ENCODE assay signal across 8 cellular contexts in the genomic region with DNA sequence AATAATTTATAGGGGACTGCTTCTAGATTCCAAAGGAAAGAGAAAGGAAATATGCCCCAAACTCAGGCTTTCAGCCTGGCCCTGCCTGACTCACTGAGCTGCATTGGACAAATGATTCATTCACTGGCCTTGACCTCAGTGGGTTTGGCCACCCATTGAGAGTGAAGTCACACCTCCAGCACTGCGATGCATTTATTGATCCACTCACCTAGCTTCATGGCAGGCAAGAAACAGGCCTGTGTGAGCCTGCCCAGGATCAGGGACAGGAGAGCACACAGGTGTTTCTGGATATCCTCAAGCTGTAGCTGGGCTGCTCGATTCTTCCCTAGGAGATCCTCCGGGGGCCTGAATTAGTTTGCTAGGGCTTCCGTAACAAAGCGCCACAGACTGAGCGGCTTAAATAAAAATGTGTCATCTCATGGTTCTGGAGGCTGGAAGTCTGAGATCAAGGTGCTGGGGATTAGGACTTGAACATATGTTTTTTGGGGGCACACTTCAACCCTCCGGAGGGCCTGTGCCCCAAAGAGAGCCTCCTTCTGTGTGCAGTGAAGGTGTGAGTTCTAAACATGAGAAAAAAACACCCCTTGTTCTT. TPM values are rescaled to one million over a fixed set of nuclear protein-coding genes. Genes with fewer than 3 reads are reported as not detected.
DNase-seq lines count a peak whose midpoint lies in the region; ATAC-seq and TF ChIP-seq lines count a peak whose summit lies in the region.

No MANE protein-coding gene starts in this region.

- H3K4me1 ChIP-seq in SJCRH30 (peaks cover 28% of the 10 kb centered on the region), fibroblast of lung (ENCODE audit: control insufficient read depth, extremely low read depth, insufficient read depth, low read length) (peaks cover 32% of the 10 kb centered on the region)

- H3K27ac ChIP-seq in SJCRH30 = peak overlapping the region; percentile 40; the same call in 1 of the 2 replicates
- H3K27ac ChIP-seq in fibroblast of lung (ENCODE audit: insufficient read depth, low read length) = peak overlapping the region; percentile 80
- H3K27ac ChIP-seq in skin epidermis = peak overlapping the region; percentile 15 to 100 (median 81)
- H3K27ac ChIP-seq in substantia nigra (ENCODE audit: low read depth, low read length, poor library complexity, severe bottlenecking) = no peak overlapping the region

- no peak overlapping the region for H2AFZ ChIP-seq in fibroblast of lung (ENCODE audit: low read length)

- DNase-seq in SJCRH30 (peak in 1 of 2 experiments; percentile 51), fibroblast of lung (ENCODE audit: low read depth in 2 of 2) (peak; percentile 82 to 91), NOMO-1 treated with DMSO at 0.1 percent for 48 hours (lab: John Stamatoyannopoulos, UW; ENCODE audit: unreplicated experiment) (no peak), substantia nigra (lab: John Stamatoyannopoulos, UW) (no peak), amygdala (lab: John Stamatoyannopoulos, UW) (no peak)

- no peaks in the 10 kb centered on the region for H3K79me2 ChIP-seq in fibroblast of lung (ENCODE audit: control insufficient read depth, insufficient read depth, low read length)

- H3K9me3 ChIP-seq in SJCRH30 (replicated peaks) = no peaks in the 10 kb centered on the region
- H3K9me3 ChIP-seq in fibroblast of lung (ENCODE audit: control insufficient read depth, insufficient read depth, low read depth, low read length) = no peaks in the 10 kb centered on the region

- H3K4me2 ChIP-seq in fibroblast of lung (ENCODE audit: extremely low read depth, insufficient read depth, low read length) = peak overlapping the region; percentile 69

- H3K36me3 ChIP-seq in SJCRH30 (no peaks in the 10 kb centered on the region), fibroblast of lung (ENCODE audit: control insufficient read depth, insufficient read depth, low read length) (no peaks in the 10 kb centered on the region)

- peak overlapping the region; percentile 54 for H3K9ac ChIP-seq in fibroblast of lung (ENCODE audit: insufficient read depth, low read length)

- no peaks in the 10 kb centered on the region for H3K27me3 ChIP-seq in SJCRH30
- H3K27me3 ChIP-seq in fibroblast of lung (ENCODE audit: control insufficient read depth, insufficient read depth, low read length) = no peaks in the 10 kb centered on the region

- no peak for TF ChIP-seq CTCF in fibroblast of lung (conservative IDR thresholded peaks at IDR 0.05 in 1 of 2, IDR thresholded peaks at IDR 0.05 in 1 of 2; ENCODE audit: low read depth in 1 of 2, low read length in 2 of 2)

- H4K20me1 ChIP-seq in fibroblast of lung (ENCODE audit: control insufficient read depth, extremely low read depth, insufficient read depth, low read length) = no peaks in the 10 kb centered on the region

- ATAC-seq in GM21381 (IDR thresholded peaks at IDR 0.05; ENCODE audit: unreplicated experiment) = peak; percentile 14
- no peak for ATAC-seq in GM21529 (IDR thresholded peaks at IDR 0.05; ENCODE audit: unreplicated experiment)

- H3K4me3 ChIP-seq in SJCRH30 (no peak overlapping the region), fibroblast of lung (replicated peaks in 1 of 4; ENCODE audit: control extremely low read depth in 1 of 4, insufficient read depth in 1 of 4, low read depth in 3 of 4, low read length in 4 of 4) (peak overlapping the region in 1 of 4 experiments; percentile 44), skin epidermis (no peak overlapping the region)

RNA-seq across cellular contexts. Expression of a gene that starts 7.3 kb away (rescaled TPM):
- 18.1 and 19.4 TPM in 2 replicates for total RNA-seq in SJCRH30 (2014; rRNA removed; shearing (Covaris generic))
- 56.5 and 148 TPM in 2 replicates for total RNA-seq in fibroblast of lung
- polyA plus RNA-seq in fibroblast of lung = 121 and 291 TPM in 2 replicates
- polyA plus RNA-seq in fibroblast of lung (2012) = 89.4 and 192 TPM in 2 replicates
- polyA minus RNA-seq in fibroblast of lung (ENCODE audit: low replicate concordance) = 200 and 307 TPM in 2 replicates

RNA-seq across cellular contexts. Expression of a gene that starts 55.7 kb away (rescaled TPM):
- 77.4 and 83.4 TPM in 2 replicates for total RNA-seq in SJCRH30 (2014; rRNA removed; shearing (Covaris generic))
- 70.9 and 113 TPM in 2 replicates for total RNA-seq in fibroblast of lung
- 168 and 171 TPM in 2 replicates for polyA plus RNA-seq in fibroblast of lung
- polyA plus RNA-seq in fibroblast of lung (2012) = 173 and 195 TPM in 2 replicates
- polyA minus RNA-seq in fibroblast of lung (ENCODE audit: low replicate concordance) = 269 and 362 TPM in 2 replicates

Comparison
In these comparisons a context has a peak if more than half of its experiments do, and no peak if none do; other contexts are left out.
1. DNase-seq: peak in fibroblast of lung (2 of 2); none in NOMO-1 treated with DMSO at 0.1 percent for 48 hours (single experiment), substantia nigra (0 of 49) and amygdala (0 of 56).